Comparison of ENCODE assay signal across 8 cellular contexts in genomic region chr1:41381691-41382530, GRCh38. TPM values are rescaled to one million over a fixed set of nuclear protein-coding genes. Genes with fewer than 3 reads are reported as not detected.
DNase-seq lines count a peak whose midpoint lies in the region; ATAC-seq and TF ChIP-seq lines count a peak whose summit lies in the region.

No MANE protein-coding gene starts in this region.

- H3K27ac Mint-ChIP-seq in CD8-positive, alpha-beta T cell, result no peak overlapping the region

- TF ChIP-seq POLR2A in body of pancreas (IDR thresholded peaks at IDR 0.05), result peak in 1 of 3 donors; percentile 13

- no peaks in the 10 kb centered on the region for H3K9me3 Mint-ChIP-seq in CD8-positive, alpha-beta T cell

- peaks cover 6% of the 10 kb centered on the region for H3K27me3 ChIP-seq in CD8-positive, alpha-beta T cell (ENCODE audit: insufficient read depth, low read length)
- no peaks in the 10 kb centered on the region for H3K27me3 ChIP-seq in body of pancreas

- H3K4me1 ChIP-seq in CD8-positive, alpha-beta T cell (ENCODE audit: insufficient read depth, low read length), result peaks cover 23% of the 10 kb centered on the region
- H3K4me1 ChIP-seq in body of pancreas, result peaks cover 48% of the 10 kb centered on the region

- peaks cover 62% of the 10 kb centered on the region for H3K27me3 Mint-ChIP-seq in CD8-positive, alpha-beta T cell (ENCODE audit: low read depth)

- CTCF ChIA-PET in CD8-positive, alpha-beta T cell (lab: Charles Lee), result no interaction called here

- no peak for TF ChIP-seq CTCF in CD8-positive, alpha-beta T cell (IDR thresholded peaks at IDR 0.05)
- TF ChIP-seq CTCF in body of pancreas (IDR thresholded peaks at IDR 0.05), result peak in 2 of 7 experiments; percentile 6 to 21

- ATAC-seq in CD8-positive, alpha-beta T cell, result peak; percentile 79
- peak; percentile 67 for ATAC-seq in body of pancreas

- no peaks in the 10 kb centered on the region for H3K36me3 ChIP-seq in CD8-positive, alpha-beta T cell (ENCODE audit: insufficient read depth, low read length)
- no peaks in the 10 kb centered on the region for H3K36me3 ChIP-seq in body of pancreas (replicated peaks in 1 of 2; ENCODE audit: insufficient read depth in 1 of 2, low read depth in 2 of 2)

- intact Hi-C loops in CD8-positive, alpha-beta T cell (cut with DNase I, micrococcal nuclease), result loop anchor here in 1 of 2 experiments (1.0 kb wide), 1 partner anchor 21 kb away; the partner anchor contains the start of gene FOXO6
- intact Hi-C loops in body of pancreas (cut with DNase I), result no loop called here

- H3K4me3 ChIP-seq in CD8-positive, alpha-beta T cell (ENCODE audit: low read depth, low read length), result peak overlapping the region; percentile 46
- no peak overlapping the region for H3K4me3 ChIP-seq in body of pancreas

- DNase-seq in CD8-positive, alpha-beta T cell, result peak in 5 of 7 experiments; percentile 24 to 61 (median 47)
- peak; percentile 99 for DNase-seq in NCI-H748 treated with DMSO at 0.1 percent for 48 hours (lab: John Stamatoyannopoulos, UW)
- DNase-seq in body of pancreas, result peak in 3 of 4 donors; percentile 47 to 56 (median 52)
- peak; percentile 56 for DNase-seq in iPS-NIHi7 (ENCODE audit: extremely low spot score)
- peak; percentile 29 for DNase-seq in stimulated activated CD8-positive, alpha-beta memory T cell treated with anti-CD3 and anti-CD28 coated beads, Interleukin-4, amount 100 ng/mL, for 24 hours (ENCODE audit: low read depth)
- DNase-seq in DMS53 treated with DMSO at 0.1 percent for 48 hours (lab: John Stamatoyannopoulos, UW; ENCODE audit: unreplicated experiment), result no peak
- no peak for DNase-seq in DMS 273 treated with DMSO at 0.1 percent for 48 hours (lab: John Stamatoyannopoulos, UW)
- no peak for DNase-seq in Kasumi-1 (lab: John Stamatoyannopoulos, UW)

- POLR2A ChIA-PET in CD8-positive, alpha-beta T cell (lab: Charles Lee), result no interaction called here

- peaks cover 20% of the 10 kb centered on the region for H3K4me1 Mint-ChIP-seq in CD8-positive, alpha-beta T cell (ENCODE audit: low read depth)

- 15 to 39% methylated on average over 6 to 40 of the region's 120 CpGs for WGBS in body of pancreas, 2 donors

- H3K27ac ChIP-seq in CD8-positive, alpha-beta T cell (ENCODE audit: low read depth, low read length), result no peak overlapping the region
- peak overlapping the region; percentile 59 to 91 (median 72) for H3K27ac ChIP-seq in body of pancreas

- no peaks in the 10 kb centered on the region for H3K36me3 Mint-ChIP-seq in CD8-positive, alpha-beta T cell

- no peaks in the 10 kb centered on the region for H3K9me3 ChIP-seq in CD8-positive, alpha-beta T cell (ENCODE audit: low read length)
- H3K9me3 ChIP-seq in body of pancreas, result no peaks in the 10 kb centered on the region

- peak overlapping the region; percentile 82 for H3K4me3 Mint-ChIP-seq in CD8-positive, alpha-beta T cell

RNA-seq across cellular contexts. Expression of gene FOXO6, which starts 20.7 kb away (rescaled TPM):
- 1 to 10 TPM; 1.4 to 1.7 TPM for total RNA-seq in CD8-positive, alpha-beta T cell
- 1 to 10 TPM; 1.0 to 2.3 TPM for total RNA-seq in body of pancreas

Comparison
In these comparisons a context has a peak if more than half of its experiments do, and no peak if none do; other contexts are left out.
1. DNase-seq: peak in CD8-positive, alpha-beta T cell (5 of 7), NCI-H748 treated with DMSO at 0.1 percent for 48 hours (single experiment), body of pancreas (3 of 4), iPS-NIHi7 (single experiment) and stimulated activated CD8-positive, alpha-beta memory T cell treated with anti-CD3 and anti-CD28 coated beads, Interleukin-4, amount 100 ng/mL, for 24 hours (single experiment); none in DMS53 treated with DMSO at 0.1 percent for 48 hours (single experiment), DMS 273 treated with DMSO at 0.1 percent for 48 hours (single experiment) and Kasumi-1 (0 of 2).